In the genomic region with DNA sequence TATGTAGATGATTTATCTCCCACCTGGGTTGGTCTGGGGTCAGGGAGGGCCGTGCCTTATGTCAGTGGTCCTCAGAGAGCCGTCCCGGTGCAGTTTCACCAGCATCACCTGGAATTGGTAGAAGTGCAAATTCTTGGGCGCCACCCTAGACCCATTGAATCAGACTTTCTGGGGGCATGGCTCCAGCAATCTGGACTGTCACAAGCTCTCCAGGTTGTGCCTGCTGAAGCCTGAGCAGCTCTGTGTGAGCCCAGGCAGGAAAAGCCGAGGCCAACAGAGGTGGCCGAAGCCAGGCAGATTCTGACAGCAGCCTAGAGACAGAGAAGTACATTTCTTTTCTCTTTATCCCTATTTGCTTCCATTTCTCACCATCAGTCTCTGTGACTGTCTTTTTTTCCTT, we compare ENCODE assay signal across 22 cellular contexts.
"Had no signal": no experiment of that assay in that cellular context is flagged by ENCODE, and none has a peak within 500 bp of the region (broad histone marks: within the 10 kb centered on the region; RNA-seq: fewer than 3 reads in every experiment).

No MANE protein-coding gene starts in this region.

- H3K36me3 Mint-ChIP-seq: activated CD4-positive, alpha-beta memory T cell treated with anti-CD3 and anti-CD28 coated beads for 36 hours; activated naive CD8-positive, alpha-beta T cell had no signal

- ATAC-seq: SK-N-SH treated with all-trans-retinoic acid at 6 μM for 48 hours had no signal

- DNase-seq: activated B cell treated with CpG ODN at 0.5 μM for 24 hours; activated CD4-positive, alpha-beta memory T cell treated with anti-CD3 and anti-CD28 coated beads for 36 hours; activated CD4-positive, alpha-beta T cell treated with anti-CD3 and anti-CD28 coated beads, Interleukin-2, amount 10 ng/mL, durations not matched to agents 7 days and 5 days; activated CD8-positive, alpha-beta memory T cell treated with anti-CD3 and anti-CD28 coated beads for 24 hours; activated gamma-delta T cell; activated naive CD4-positive, alpha-beta T cell treated with anti-CD3 and anti-CD28 coated beads for 36 hours; activated T-cell treated with anti-CD3 and anti-CD28 coated beads, Interleukin-2, amount 50 U/mL, for 48 hours; Kasumi-1; KBM-7; NCI-H1105 treated with DMSO at 0.1 percent for 48 hours; NCI-H1436 treated with DMSO at 0.1 percent for 48 hours; NCI-H187; NCI-H2081; NCI-H510A treated with DMSO at 0.1 percent for 48 hours; Peyer's patch; SHP77; SW 1271 had no signal

- H3K27ac ChIP-seq: Peyer's patch, SJSA1 had no signal

- H3K4me3 ChIP-seq: breast epithelium, Peyer's patch, SJSA1 had no signal

- H3K4me3 Mint-ChIP-seq: activated B cell treated with CpG ODN at 0.5 μM for 24 hours; activated CD4-positive, alpha-beta memory T cell treated with anti-CD3 and anti-CD28 coated beads for 36 hours; activated CD4-positive, alpha-beta T cell treated with anti-CD3 and anti-CD28 coated beads, Interleukin-2, amount 10 ng/mL, durations not matched to agents 7 days and 5 days; activated naive CD4-positive, alpha-beta T cell treated with anti-CD3 and anti-CD28 coated beads for 36 hours; activated naive CD8-positive, alpha-beta T cell; T-helper 1 cell treated with Interleukin-12 subunit alpha and Interleukin-12 subunit beta and Interleukin-4 antibody, amounts not matched to agents 30 μg/mL and 1 μg/mL, for 36 hours had no signal

- H3K36me3 ChIP-seq: breast epithelium, Peyer's patch, SJSA1 had no signal

- H3K27ac Mint-ChIP-seq: activated B cell treated with CpG ODN at 0.5 μM for 24 hours; activated CD4-positive, alpha-beta memory T cell treated with anti-CD3 and anti-CD28 coated beads for 36 hours; activated CD4-positive, alpha-beta T cell treated with anti-CD3 and anti-CD28 coated beads, Interleukin-2, amount 10 ng/mL, durations not matched to agents 7 days and 5 days; activated naive CD4-positive, alpha-beta T cell treated with anti-CD3 and anti-CD28 coated beads for 36 hours; activated naive CD8-positive, alpha-beta T cell; T-helper 1 cell treated with Interleukin-12 subunit alpha and Interleukin-12 subunit beta and Interleukin-4 antibody, amounts not matched to agents 30 μg/mL and 1 μg/mL, for 36 hours had no signal

- H3K4me1 Mint-ChIP-seq: activated B cell treated with CpG ODN at 0.5 μM for 24 hours had no signal

- H3K27me3 ChIP-seq: breast epithelium, Peyer's patch, SJSA1 had no signal

- H3K27me3 Mint-ChIP-seq: activated B cell treated with CpG ODN at 0.5 μM for 24 hours; activated CD4-positive, alpha-beta T cell treated with anti-CD3 and anti-CD28 coated beads, Interleukin-2, amount 10 ng/mL, durations not matched to agents 7 days and 5 days had no signal

- H3K9me3 ChIP-seq: breast epithelium, Peyer's patch, SJSA1 had no signal

- H3K4me1 ChIP-seq: breast epithelium, Peyer's patch had no signal

- H3K9me3 Mint-ChIP-seq: activated B cell treated with CpG ODN at 0.5 μM for 24 hours; activated CD4-positive, alpha-beta T cell treated with anti-CD3 and anti-CD28 coated beads, Interleukin-2, amount 10 ng/mL, durations not matched to agents 7 days and 5 days; T-helper 1 cell treated with Interleukin-12 subunit alpha and Interleukin-12 subunit beta and Interleukin-4 antibody, amounts not matched to agents 30 μg/mL and 1 μg/mL, for 36 hours had no signal
